Comparison of ENCODE assay signal across 7 cellular contexts in genomic region chr15:49145651-49146609, GRCh38. TPM values are rescaled to one million over a fixed set of nuclear protein-coding genes. Genes with fewer than 3 reads are reported as not detected.
DNase-seq lines count a peak whose midpoint lies in the region; ATAC-seq and TF ChIP-seq lines count a peak whose summit lies in the region.

No MANE protein-coding gene starts in this region.

- in situ Hi-C loops in GM23248 (cut with MboI), result loop anchor here (10.0 kb wide), 1 partner anchor 281 kb away; no protein-coding TSS in a partner anchor
- in situ Hi-C loops in Panc1 (cut with HindIII; ENCODE audit: low pct_unique_long_range_greater_than_20kb, low sequenced_read_pairs), result no loop called here

- no TSS peak for BruUV-seq in Caco-2 (replicated peaks; lab: Mats Ljungman, UMichigan)
- BruUV-seq in Panc1 (replicated peaks; lab: Mats Ljungman, UMichigan), result no TSS peak

- H3K4me1 Mint-ChIP-seq in Caco-2 (ENCODE audit: low read depth, unreplicated experiment), result peaks cover 8% of the 10 kb centered on the region
- H3K4me1 Mint-ChIP-seq in T-helper 2 cell treated with Interferon-gamma antibody and Interleukin-4, amounts not matched to agents 5 μg/mL and 100 μg/mL, for 36 hours (ENCODE audit: low read depth), result peaks cover 21% of the 10 kb centered on the region

- no peak overlapping the region for H3K4me3 ChIP-seq in Caco-2 (ENCODE audit: low read depth, low read length)
- no peak overlapping the region for H3K4me3 ChIP-seq in GM23248
- no peak overlapping the region for H3K4me3 ChIP-seq in Panc1 (ENCODE audit: low read depth in 2 of 2, low read length in 2 of 2)
- H3K4me3 ChIP-seq in right lobe of liver, result no peak overlapping the region

- peaks cover 8% of the 10 kb centered on the region; the same call in 1 of the 2 replicates for H4K20me1 ChIP-seq in GM23248 (ENCODE audit: insufficient read depth)

- WGBS in GM23248 (ENCODE audit: low coverage in 1 of 2, low lambda C conversion rate in 2 of 2, missing lambda C conversion rate in 2 of 2), 2 experiments, result 19 to 24% methylated on average over 3 of the region's 3 CpGs
- 26% methylated on average over 3 of the region's 3 CpGs for WGBS in right lobe of liver (ENCODE audit: insufficient coverage, low coverage, low lambda C conversion rate, missing lambda C conversion rate)

- DNase-seq in Caco-2, result peak; percentile 37 to 54
- peak; percentile 75 for DNase-seq in GM23248
- peak; percentile 48 for DNase-seq in Panc1 (ENCODE audit: low read depth, low spot score)
- DNase-seq in cerebellum (ENCODE audit: low spot score), result peak; percentile 18
- DNase-seq in right lobe of liver, result no peak
- DNase-seq in T-helper 2 cell treated with Interferon-gamma antibody and Interleukin-4, amounts not matched to agents 5 μg/mL and 100 μg/mL, for 36 hours (ENCODE audit: low spot score), result no peak

- no peaks in the 10 kb centered on the region for H3K9me3 ChIP-seq in Caco-2
- H3K9me3 ChIP-seq in GM23248 (ENCODE audit: low read depth), result no peaks in the 10 kb centered on the region
- no peaks in the 10 kb centered on the region for H3K9me3 ChIP-seq in Panc1 (ENCODE audit: control insufficient read depth, insufficient read depth, low read depth, low read length)
- H3K9me3 ChIP-seq in right lobe of liver, result no peaks in the 10 kb centered on the region

- H3K27ac Mint-ChIP-seq in Caco-2 (ENCODE audit: unreplicated experiment), result no peak overlapping the region
- H3K27ac Mint-ChIP-seq in T-helper 2 cell treated with Interferon-gamma antibody and Interleukin-4, amounts not matched to agents 5 μg/mL and 100 μg/mL, for 36 hours, result no peak overlapping the region

- peaks cover 18% of the 10 kb centered on the region; the same call in 1 of the 2 replicates for H3F3A ChIP-seq in GM23248 (ENCODE audit: insufficient read depth)

- H3K27me3 Mint-ChIP-seq in Caco-2 (ENCODE audit: insufficient read depth, unreplicated experiment), result no peaks in the 10 kb centered on the region
- H3K27me3 Mint-ChIP-seq in T-helper 2 cell treated with Interferon-gamma antibody and Interleukin-4, amounts not matched to agents 5 μg/mL and 100 μg/mL, for 36 hours (ENCODE audit: low read depth), result no peaks in the 10 kb centered on the region

- H3K27me3 ChIP-seq in Caco-2 (replicated peaks; ENCODE audit: control insufficient read depth, insufficient read depth, low read length) (no peaks in the 10 kb centered on the region), GM23248 (replicated peaks; ENCODE audit: insufficient read depth) (no peaks in the 10 kb centered on the region), Panc1 (ENCODE audit: control insufficient read depth, insufficient read depth, low read length) (no peaks in the 10 kb centered on the region), right lobe of liver (no peaks in the 10 kb centered on the region)

- H3K27ac ChIP-seq in GM23248, result no peak overlapping the region; the same call in 1 of the 2 replicates
- no peak overlapping the region for H3K27ac ChIP-seq in Panc1 (ENCODE audit: low read length)
- H3K27ac ChIP-seq in right lobe of liver, result no peak overlapping the region

- peak overlapping the region; percentile 11; the same call in 1 of the 2 replicates for H3K9ac ChIP-seq in GM23248

- H3K36me3 ChIP-seq in Caco-2 (ENCODE audit: control insufficient read depth, insufficient read depth, low read length), result no peaks in the 10 kb centered on the region
- H3K36me3 ChIP-seq in GM23248 (ENCODE audit: low read depth), result peaks cover 23% of the 10 kb centered on the region
- peaks cover 13% of the 10 kb centered on the region; the same call in 1 of the 2 replicates for H3K36me3 ChIP-seq in Panc1 (ENCODE audit: control insufficient read depth, insufficient read depth, low read length)
- H3K36me3 ChIP-seq in right lobe of liver, result peaks cover 0 to 26% (median 13%) of the 10 kb centered on the region in 4 donors

- peaks cover 33% of the 10 kb centered on the region for H3K36me3 Mint-ChIP-seq in Caco-2 (ENCODE audit: insufficient read depth, unreplicated experiment)
- peaks cover 27% of the 10 kb centered on the region for H3K36me3 Mint-ChIP-seq in T-helper 2 cell treated with Interferon-gamma antibody and Interleukin-4, amounts not matched to agents 5 μg/mL and 100 μg/mL, for 36 hours (ENCODE audit: low read depth)

- ATAC-seq in Panc1, result peak; percentile 79; the same call in 1 of the 2 replicates
- peak; percentile 66 to 70 (median 69) for ATAC-seq in right lobe of liver
- no peak for ATAC-seq in GM19452 (IDR thresholded peaks at IDR 0.05; ENCODE audit: unreplicated experiment)

- peaks cover 100% of the 10 kb centered on the region for H3K79me2 ChIP-seq in GM23248 (ENCODE audit: insufficient read depth)

- POLR2A ChIA-PET in Caco-2 (lab: Charles Lee) (no interaction called here), Panc1 (lab: Charles Lee) (no interaction called here)

- no peaks in the 10 kb centered on the region for H3K9me2 ChIP-seq in GM23248 (ENCODE audit: insufficient read depth)

- H2AFZ ChIP-seq in GM23248, result no peak overlapping the region

- CTCF ChIA-PET in Caco-2 (lab: Charles Lee) (interaction anchor here (0.6 to 1.8 kb wide), 6 partner anchors 10 to 170 kb away, joined by 3 to 7 read pairs (median 4); partner anchors contain the start of genes COPS2 and SECISBP2L), Panc1 (lab: Charles Lee) (interaction anchor here (0.6 to 1.0 kb wide), 5 partner anchors 16 to 170 kb away, joined by 3 to 9 read pairs (median 3); partner anchors contain the start of gene GALK2)

- intact Hi-C loops in Caco-2 (cut with micrococcal nuclease; ENCODE audit: unreplicated experiment) (loop anchor here (1.0 to 10.0 kb wide), 3 partner anchors 100 to 999 kb away; partner anchors contain the start of gene SECISBP2L), Panc1 (cut with micrococcal nuclease; ENCODE audit: unreplicated experiment) (loop anchor here (2.0 kb wide), 1 partner anchor 283 kb away; no protein-coding TSS in a partner anchor), right lobe of liver (cut with DNase I) (no loop called here)

- TF ChIP-seq CTCF in Caco-2 (IDR thresholded peaks at IDR 0.05; ENCODE audit: insufficient read depth in 1 of 2, low read depth in 1 of 2, low read length in 1 of 2, severe bottlenecking in 1 of 2, unreplicated experiment in 1 of 2) (peak; percentile 68 to 71), Panc1 (IDR thresholded peaks at IDR 0.05) (peak; percentile 81; the same call in 1 of the 2 replicates), right lobe of liver (IDR thresholded peaks at IDR 0.05) (peak; percentile 35 to 74 (median 69))

- TF ChIP-seq POLR2A in right lobe of liver (IDR thresholded peaks at IDR 0.05), result no peak

- no peak overlapping the region for H3K4me3 Mint-ChIP-seq in Caco-2 (ENCODE audit: unreplicated experiment)
- no peak overlapping the region for H3K4me3 Mint-ChIP-seq in T-helper 2 cell treated with Interferon-gamma antibody and Interleukin-4, amounts not matched to agents 5 μg/mL and 100 μg/mL, for 36 hours

- H3K9me3 Mint-ChIP-seq in Caco-2 (ENCODE audit: unreplicated experiment), result no peaks in the 10 kb centered on the region
- H3K9me3 Mint-ChIP-seq in T-helper 2 cell treated with Interferon-gamma antibody and Interleukin-4, amounts not matched to agents 5 μg/mL and 100 μg/mL, for 36 hours, result no peaks in the 10 kb centered on the region

- H3K4me1 ChIP-seq in Caco-2 (no peaks in the 10 kb centered on the region), GM23248 (ENCODE audit: insufficient read depth) (peaks cover 37% of the 10 kb centered on the region), Panc1 (ENCODE audit: control insufficient read depth, insufficient read depth, low read length) (peaks cover 12% of the 10 kb centered on the region; the same call in 1 of the 2 replicates), right lobe of liver (peaks cover 0 to 18% (median 0%) of the 10 kb centered on the region in 4 donors)

- peak overlapping the region; percentile 36 for H3K4me2 ChIP-seq in GM23248 (ENCODE audit: unreplicated experiment)

RNA-seq across cellular contexts. Expression of gene COPS2, which starts 9.5 kb away (rescaled TPM):
- total RNA-seq in Caco-2 (2022) (83.8 and 85.4 TPM in 2 replicates), Panc1 (2021; ENCODE audit: unreplicated experiment) (69.4 TPM), cerebellum (60.5 TPM), right lobe of liver (10 to 100 TPM; 23.1 to 38.9 (median 29.5) TPM)
- 58.0 and 80.2 TPM in 2 replicates for total RNA-seq in GM23248 (2014; rRNA removed; shearing (Covaris generic))
- polyA plus RNA-seq in GM23248 (2016; fragmentation: Nextera tagmentation; extraction: Ambion mirVana), result 60.1 and 61.9 TPM in 2 replicates
- 28.9 TPM for polyA plus RNA-seq in Panc1 (2012; ENCODE audit: insufficient read length)

RNA-seq across cellular contexts. Expression of gene GALK2, which starts 24.1 kb away (rescaled TPM):
- total RNA-seq in Caco-2 (2022) (25.5 and 29.8 TPM in 2 replicates), Panc1 (2021; ENCODE audit: unreplicated experiment) (35.0 TPM), cerebellum (38.2 TPM), right lobe of liver (10 to 100 TPM; 22.5 to 35.4 (median 29.4) TPM)
- 21.0 and 31.8 TPM in 2 replicates for total RNA-seq in GM23248 (2014; rRNA removed; shearing (Covaris generic))
- 19.2 and 19.7 TPM in 2 replicates for polyA plus RNA-seq in GM23248 (2016; fragmentation: Nextera tagmentation; extraction: Ambion mirVana)
- polyA plus RNA-seq in Panc1 (2012; ENCODE audit: insufficient read length), result 26.5 TPM

Comparison
In these comparisons a context has a peak if more than half of its experiments do, and no peak if none do; other contexts are left out.
1. DNase-seq: peak in Caco-2 (2 of 2), GM23248 (single experiment), Panc1 (single experiment) and cerebellum (single experiment); none in right lobe of liver (0 of 3) and T-helper 2 cell treated with Interferon-gamma antibody and Interleukin-4, amounts not matched to agents 5 μg/mL and 100 μg/mL, for 36 hours (single experiment).
2. intact Hi-C loops: an anchor here in Caco-2 (1.0 to 10.0 kb wide) and Panc1 (2.0 kb wide); none called in right lobe of liver.
3. Peak in every context shown above with its lines, with median percentiles within 50 percentile points of each other: CTCF ChIP-seq.